ENCODE assay signal across 29 cellular contexts in genomic region chr1:118944133-118944532, GRCh38. TPM values are rescaled to one million over a fixed set of nuclear protein-coding genes. Genes with fewer than 3 reads are reported as not detected.
DNase-seq lines count a peak whose midpoint lies in the region; ATAC-seq and TF ChIP-seq lines count a peak whose summit lies in the region.
"Had no signal": no experiment of that assay in that cellular context is flagged by ENCODE, and none has a peak within 500 bp of the region (broad histone marks: within the 10 kb centered on the region; RNA-seq: fewer than 3 reads in every experiment).

No MANE protein-coding gene starts in this region.

- H3K18ac ChIP-seq in mesenchymal stem cell (ENCODE audit: low read depth in 1 of 2, low read length in 2 of 2), result no peak overlapping the region

- peaks cover 11% of the 10 kb centered on the region for H3K79me1 ChIP-seq in mesenchymal stem cell (replicated peaks; ENCODE audit: low read length, poor library complexity, severe bottlenecking)

- TF ChIP-seq POLR2A in body of pancreas (IDR thresholded peaks at IDR 0.05), result no peak

- no peak overlapping the region for H3K4ac ChIP-seq in mesenchymal stem cell (ENCODE audit: low read depth in 1 of 2, low read length in 2 of 2)

- H3K36me3 ChIP-seq in SJSA1 (peaks cover 49% of the 10 kb centered on the region), mesenchymal stem cell (ENCODE audit: control insufficient read depth in 1 of 2, insufficient read depth in 2 of 2, low read depth in 1 of 2, low read length in 2 of 2) (peaks cover 0 to 3% of the 10 kb centered on the region in 2 experiments), body of pancreas (replicated peaks in 1 of 2; ENCODE audit: insufficient read depth in 1 of 2, low read depth in 2 of 2) (no peaks in the 10 kb centered on the region)
- H3K36me3 ChIP-seq: left lung, neural progenitor cell, Peyer's patch, tibial artery had no signal

- no peaks in the 10 kb centered on the region for H3K27me3 ChIP-seq in SJSA1 (replicated peaks)
- H3K27me3 ChIP-seq in mesenchymal stem cell (ENCODE audit: control insufficient read depth in 1 of 2, insufficient read depth in 1 of 2, low read length in 2 of 2), result peaks cover 0 to 4% of the 10 kb centered on the region in 2 experiments
- H3K27me3 ChIP-seq in body of pancreas, result no peaks in the 10 kb centered on the region
- H3K27me3 ChIP-seq: left lung, neural progenitor cell, Peyer's patch, tibial artery had no signal

- H3K4me2 ChIP-seq in mesenchymal stem cell (ENCODE audit: low read length, poor library complexity, severe bottlenecking), result no peak overlapping the region
- H3K4me2 ChIP-seq: neural progenitor cell had no signal

- H2BK120ac ChIP-seq in mesenchymal stem cell (ENCODE audit: low read depth, low read length), result no peak overlapping the region

- no peak overlapping the region for H2BK15ac ChIP-seq in mesenchymal stem cell (ENCODE audit: low read depth, poor library complexity, severe bottlenecking)

- no peak overlapping the region for H4K91ac ChIP-seq in mesenchymal stem cell (ENCODE audit: low read length)

- ATAC-seq in GM21619 (IDR thresholded peaks at IDR 0.05; ENCODE audit: unreplicated experiment), result no peak
- ATAC-seq in body of pancreas, result no peak
- ATAC-seq: activated naive CD8-positive, alpha-beta T cell treated with anti-CD3 and anti-CD28 coated beads, Interleukin-2, amount 50 U/mL, for 24 hours; left lung had no signal

- intact Hi-C loops in body of pancreas (cut with DNase I), result no loop called here

- H3K9me3 ChIP-seq in SJSA1 (replicated peaks) (no peaks in the 10 kb centered on the region), mesenchymal stem cell (ENCODE audit: control insufficient read depth, low read length) (no peaks in the 10 kb centered on the region), body of pancreas (no peaks in the 10 kb centered on the region)
- H3K9me3 ChIP-seq: left lung, Peyer's patch, tibial artery had no signal

- no peak overlapping the region for H3K14ac ChIP-seq in mesenchymal stem cell (ENCODE audit: low read length in 2 of 2)

- H2AK5ac ChIP-seq in mesenchymal stem cell (ENCODE audit: low read length, severe bottlenecking), result no peak overlapping the region

- WGBS in mesenchymal stem cell, result 85% methylated on average over 2 of the region's 2 CpGs
- WGBS in body of pancreas, 2 donors, result 75 to 86% methylated on average over 2 of the region's 2 CpGs

- no peak overlapping the region for H4K8ac ChIP-seq in mesenchymal stem cell (ENCODE audit: low read length)

- H2BK5ac ChIP-seq in mesenchymal stem cell (ENCODE audit: low read depth, low read length, poor library complexity, severe bottlenecking), result no peak overlapping the region

- no peak overlapping the region for H2AFZ ChIP-seq in mesenchymal stem cell (ENCODE audit: low read depth, low read length)
- H2AFZ ChIP-seq: neural progenitor cell, parathyroid adenoma had no signal

- DNase-seq in GM03348 (ENCODE audit: low spot score) (peak; percentile 38), SJSA1 (ENCODE audit: low read depth in 1 of 2, low spot score in 2 of 2) (peak; percentile 51 to 77), glomerular visceral epithelial cell (ENCODE audit: extremely low spot score) (peak; percentile 48), mesenchymal stem cell (no peak), body of pancreas (no peak)
- DNase-seq in stimulated activated CD4-positive, alpha-beta T cell treated with anti-CD3 and anti-CD28 coated beads, Interleukin-4, amount 100 ng/mL, for 24 hours, result no peak
- DNase-seq: activated CD4-positive, alpha-beta memory T cell treated with anti-CD3 and anti-CD28 coated beads, Interleukin-2, amount 10 ng/mL, durations not matched to agents 7 days and 5 days; activated CD4-positive, alpha-beta T cell treated with anti-CD3 and anti-CD28 coated beads for 1 hour; activated CD8-positive, alpha-beta memory T cell treated with anti-CD3 and anti-CD28 coated beads, Interleukin-2, amount 50 U/mL, for 4 hours; activated naive CD4-positive, alpha-beta T cell; activated naive CD8-positive, alpha-beta T cell treated with anti-CD3 and anti-CD28 coated beads, Interleukin-2, amount 50 U/mL, for 24 hours; AML-193; CD4-positive, alpha-beta memory T cell; H9; IMR-90; left lung; mesendoderm; NCI-H1048; NCI-H748 treated with DMSO at 0.1 percent for 48 hours; Peyer's patch; right cardiac atrium; SHP77 treated with DMSO at 0.1 percent for 48 hours; stimulated activated CD4-positive, alpha-beta T cell treated with anti-CD3 and anti-CD28 coated beads, Interleukin-2, amount 100 ng/mL, for 48 hours; tibial artery had no signal

- no peak overlapping the region for H3K23ac ChIP-seq in mesenchymal stem cell (ENCODE audit: low read length in 2 of 2)

- H3K9ac ChIP-seq in mesenchymal stem cell (ENCODE audit: low read length), result no peak overlapping the region
- H3K9ac ChIP-seq: neural progenitor cell, parathyroid adenoma had no signal

- H2BK12ac ChIP-seq in mesenchymal stem cell (ENCODE audit: low read length in 2 of 2), result no peak overlapping the region

- peaks cover 68% of the 10 kb centered on the region for H3K4me1 ChIP-seq in SJSA1 (replicated peaks)
- H3K4me1 ChIP-seq in mesenchymal stem cell (ENCODE audit: control insufficient read depth, insufficient read depth, low read depth, low read length), result peaks cover 14% of the 10 kb centered on the region
- no peaks in the 10 kb centered on the region for H3K4me1 ChIP-seq in body of pancreas
- H3K4me1 ChIP-seq: neural progenitor cell, parathyroid adenoma, Peyer's patch had no signal

- H3K27ac ChIP-seq in SJSA1 (no peak overlapping the region; the same call in 1 of the 2 replicates), mesenchymal stem cell (ENCODE audit: low read length, poor library complexity, severe bottlenecking) (no peak overlapping the region), body of pancreas (no peak overlapping the region)
- H3K27ac ChIP-seq: left lung, neural progenitor cell, parathyroid adenoma, Peyer's patch, tibial artery had no signal

- no peak for TF ChIP-seq CTCF in body of pancreas (IDR thresholded peaks at IDR 0.05)

- H3K4me3 ChIP-seq in SJSA1 (no peak overlapping the region), mesenchymal stem cell (ENCODE audit: insufficient read depth in 1 of 2, low read depth in 1 of 2, low read length in 2 of 2) (no peak overlapping the region), body of pancreas (no peak overlapping the region)
- H3K4me3 ChIP-seq: left lung, neural progenitor cell, Peyer's patch, tibial artery had no signal

RNA-seq across cellular contexts. Expression of gene TBX15, which starts 44.0 kb away (rescaled TPM):
- total RNA-seq in SJSA1 (2014; rRNA removed; shearing (Covaris generic)), result 16.0 and 31.0 TPM in 2 replicates
- 0.15 TPM for polyA plus RNA-seq in mesenchymal stem cell (2013, experiment 1 of 2)
- 0.15 TPM for polyA plus RNA-seq in mesenchymal stem cell (2013, experiment 2 of 2)
- not detected for total RNA-seq in body of pancreas
- total RNA-seq: activated CD4-positive, alpha-beta memory T cell treated with anti-CD3 and anti-CD28 coated beads, Interleukin-2, amount 10 ng/mL, durations not matched to agents 7 days and 5 days; CD4-positive, alpha-beta memory T cell; glomerular endothelial cell; IMR-90; T-helper 2 cell treated with Interferon-gamma antibody and Interleukin-4, amounts not matched to agents 100 ng/mL and 5 ng/mL, for 36 hours had no signal
- polyA plus RNA-seq: IMR-90 had no signal

Comparison
In these comparisons a context has a peak if more than half of its experiments do, and no peak if none do; other contexts are left out.
1. DNase-seq: peak in GM03348 (single experiment), SJSA1 (2 of 2) and glomerular visceral epithelial cell (single experiment); none in stimulated activated CD4-positive, alpha-beta T cell treated with anti-CD3 and anti-CD28 coated beads, Interleukin-4, amount 100 ng/mL, for 24 hours (single experiment), mesenchymal stem cell (single experiment) and body of pancreas (0 of 4).
2. RNA of gene TBX15, which starts 44.0 kb away (total RNA-seq): 16.0 to 31.0 TPM in SJSA1; not detected in body of pancreas; every median in the first group is over 10 times any median in the second.